Comparison of ENCODE assay signal across 17 cellular contexts in the genomic region with DNA sequence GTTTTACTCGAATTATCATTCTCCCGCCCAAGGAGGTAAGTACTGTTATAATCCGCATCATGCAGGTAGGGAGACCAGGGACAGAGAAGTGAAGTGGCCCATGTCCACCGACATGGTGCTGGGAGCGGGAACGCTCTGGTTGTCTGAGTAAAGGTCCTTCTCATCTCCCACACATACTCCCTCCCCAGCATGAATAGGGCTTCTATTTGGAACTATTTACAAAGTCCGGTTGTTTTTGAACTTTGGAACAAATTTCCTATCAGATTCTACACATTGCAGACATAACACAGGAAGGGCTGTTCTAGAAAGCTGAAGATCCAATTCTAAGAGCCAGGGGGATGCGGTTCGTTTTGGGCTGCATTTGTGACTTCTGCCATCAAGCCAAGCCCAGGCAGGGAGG.
DNase-seq lines count a peak whose midpoint lies in the region; ATAC-seq, FAIRE-seq and TF ChIP-seq lines count a peak whose summit lies in the region.
"Had no signal": no experiment of that assay in that cellular context is flagged by ENCODE, and none has a peak within 500 bp of the region (broad histone marks: within the 10 kb centered on the region; RNA-seq: fewer than 3 reads in every experiment).

No MANE protein-coding gene starts in this region.

- TF ChIP-seq CTCF in endodermal cell (conservative IDR thresholded peaks at IDR 0.05) (no peak), nephron (IDR thresholded peaks at IDR 0.05; ENCODE audit: unreplicated experiment in 3 of 3) (no peak)

- peaks cover 9% of the 10 kb centered on the region for H3K9me3 Mint-ChIP-seq in endodermal cell
- peaks cover 15% of the 10 kb centered on the region for H3K9me3 Mint-ChIP-seq in nephron
- H3K9me3 Mint-ChIP-seq: CD4-positive, alpha-beta T cell had no signal

- peaks cover 19% of the 10 kb centered on the region for H3K4me1 Mint-ChIP-seq in endodermal cell
- H3K4me1 Mint-ChIP-seq in nephron: peaks cover 45% of the 10 kb centered on the region

- intact Hi-C loops in cardiac septum (cut with DNase I) (no loop called here), left cardiac atrium (cut with DNase I) (no loop called here), aorta (cut with DNase I) (no loop called here)

- WGBS in endodermal cell (ENCODE audit: insufficient coverage in 1 of 2, insufficient read length in 1 of 2), 2 experiments: 95 to 98% methylated on average over 8 to 9 of the region's 9 CpGs
- WGBS in aorta, 2 donors: 94% methylated on average over 9 of the region's 9 CpGs

- no peak for FAIRE-seq in urothelium cell line (lab: Jason Lieb, UNC)
- FAIRE-seq: GM12878, GM18507 had no signal

- ATAC-seq in left cardiac atrium (no peak), aorta (ENCODE audit: low FRiP score) (no peak), GM21367 (IDR thresholded peaks at IDR 0.05; ENCODE audit: unreplicated experiment) (no peak)
- ATAC-seq: GM12878, GM23338 had no signal

- H3K27ac Mint-ChIP-seq in endodermal cell (no peak overlapping the region), nephron (peak overlapping the region in 2 of 3 experiments; percentile 43 to 72)
- H3K27ac Mint-ChIP-seq: CD4-positive, alpha-beta T cell; GM23338 had no signal

- H3K27ac ChIP-seq in endodermal cell (ENCODE audit: low read depth, low read length) (no peak overlapping the region), aorta (ENCODE audit: low read depth in 1 of 2, low read length in 2 of 2) (no peak overlapping the region)

- H3K9me3 ChIP-seq in endodermal cell (ENCODE audit: control insufficient read depth, low read length) (peaks cover 10% of the 10 kb centered on the region), aorta (ENCODE audit: control insufficient read depth, low read length) (no peaks in the 10 kb centered on the region)

- peaks cover 3% of the 10 kb centered on the region for H3K36me3 Mint-ChIP-seq in endodermal cell (ENCODE audit: low read depth)
- peaks cover 3% of the 10 kb centered on the region for H3K36me3 Mint-ChIP-seq in nephron (ENCODE audit: low read depth)

- peaks cover 11% of the 10 kb centered on the region for H3K4me1 ChIP-seq in endodermal cell (ENCODE audit: control insufficient read depth, insufficient read depth, low read length)
- H3K4me1 ChIP-seq in aorta (ENCODE audit: control insufficient read depth in 1 of 2, insufficient read depth in 2 of 2, low read length in 2 of 2): no peaks in the 10 kb centered on the region

- H3K9ac ChIP-seq in endodermal cell (ENCODE audit: extremely low read depth, low read length, poor library complexity, severe bottlenecking): no peak overlapping the region

- no peak overlapping the region for H3K4me3 ChIP-seq in endodermal cell (ENCODE audit: low read length)
- no peak overlapping the region for H3K4me3 ChIP-seq in aorta (ENCODE audit: low read length in 2 of 2)
- H3K4me3 ChIP-seq: GM12878, GM23338 had no signal

- H3K27me3 Mint-ChIP-seq in endodermal cell (ENCODE audit: insufficient read depth): peaks cover 56% of the 10 kb centered on the region
- H3K27me3 Mint-ChIP-seq in nephron (ENCODE audit: low read depth): peaks cover 36% of the 10 kb centered on the region
- H3K27me3 Mint-ChIP-seq: CD4-positive, alpha-beta T cell had no signal

- peak; percentile 31 for DNase-seq in cardiac septum (ENCODE audit: low spot score)
- no peak for DNase-seq in left cardiac atrium
- peak; percentile 31 for DNase-seq in endodermal cell
- DNase-seq in urothelium cell line (ENCODE audit: low spot score): no peak
- DNase-seq in aorta: no peak
- DNase-seq: 8988T; C1 segment of cervical spinal cord; CD4-positive, alpha-beta T cell; DMS79; H7; KBM-7 had no signal

- H3K36me3 ChIP-seq in endodermal cell (ENCODE audit: control insufficient read depth, insufficient read depth, low read length): no peaks in the 10 kb centered on the region
- no peaks in the 10 kb centered on the region for H3K36me3 ChIP-seq in aorta (ENCODE audit: control insufficient read depth in 1 of 2, insufficient read depth in 2 of 2, low read length in 1 of 2)

- peaks cover 59% of the 10 kb centered on the region for H3K27me3 ChIP-seq in endodermal cell (ENCODE audit: control insufficient read depth, insufficient read depth, low read length, poor library complexity, severe bottlenecking)
- no peaks in the 10 kb centered on the region for H3K27me3 ChIP-seq in aorta (ENCODE audit: control insufficient read depth in 1 of 2, insufficient read depth in 2 of 2, low read length in 1 of 2)

- H3K4me3 Mint-ChIP-seq in endodermal cell (no peak overlapping the region), nephron (no peak overlapping the region)
- H3K4me3 Mint-ChIP-seq: B cell; CD4-positive, alpha-beta T cell; GM23338 had no signal

Comparison
In these comparisons a context has a peak if more than half of its experiments do, and no peak if none do; other contexts are left out.
1. DNase-seq: peak in cardiac septum (single experiment) and endodermal cell (single experiment); none in left cardiac atrium (single experiment), urothelium cell line (single experiment) and aorta (0 of 2).